ENCODE assay signal across 7 cellular contexts in the genomic region with DNA sequence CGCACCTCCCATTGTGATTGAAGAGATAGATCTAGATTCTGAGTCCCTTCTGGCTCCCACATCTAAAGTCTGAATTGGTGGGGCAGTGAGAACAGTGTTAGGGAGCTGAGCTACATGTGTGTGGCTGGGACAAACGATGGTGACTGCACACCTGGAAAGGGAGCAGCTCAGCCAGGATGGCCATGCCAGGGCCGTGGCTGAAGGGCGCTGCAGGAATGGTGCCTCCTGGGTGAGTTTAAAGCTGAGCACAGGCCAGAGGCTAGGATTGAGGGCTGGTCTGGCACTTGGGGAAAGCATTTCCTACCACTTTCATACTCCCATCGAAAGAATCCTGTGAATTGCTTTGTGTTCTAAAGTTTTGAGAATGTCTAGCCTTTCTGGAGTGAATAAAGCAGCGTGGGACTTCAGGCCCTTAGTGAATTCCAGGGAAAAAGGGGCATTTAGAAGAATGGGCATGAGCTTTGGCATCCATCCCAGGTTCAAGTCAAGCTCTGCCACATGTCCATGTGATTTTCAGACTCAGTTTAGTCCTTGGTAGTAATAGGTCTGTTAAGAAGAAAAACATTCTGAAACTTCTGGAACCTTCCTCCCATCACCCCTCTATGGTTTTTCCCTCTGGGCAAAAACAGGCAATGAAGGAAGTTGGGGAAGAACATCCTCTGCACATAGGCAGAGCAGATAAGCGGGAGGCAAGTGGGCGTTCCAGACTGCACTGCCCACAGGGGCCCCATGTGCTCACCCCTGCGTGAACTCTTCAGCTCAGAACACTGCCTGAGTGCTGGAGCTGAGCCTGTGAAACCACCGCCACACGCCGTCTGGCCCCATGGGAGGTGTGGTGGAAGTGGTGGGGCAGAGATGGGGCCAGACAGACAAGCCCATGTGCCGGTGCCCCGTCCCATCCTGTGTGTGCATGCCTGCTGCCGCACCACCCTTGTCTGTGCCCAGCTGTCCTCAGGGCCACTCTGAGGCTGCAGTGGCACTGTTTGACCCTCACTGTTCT. TPM values are rescaled to one million over a fixed set of nuclear protein-coding genes. Genes with fewer than 3 reads are reported as not detected.
A peak's percentile ranks its signal among the peaks of the same experiment; 100 is the strongest.
DNase-seq lines count a peak whose midpoint lies in the region; ATAC-seq lines count a peak whose summit lies in the region.
"Had no signal": no experiment of that assay in that cellular context is flagged by ENCODE, and none has a peak within 500 bp of the region (broad histone marks: within the 10 kb centered on the region; RNA-seq: fewer than 3 reads in every experiment).

No MANE protein-coding gene starts in this region.

- no peak overlapping the region for H3K14ac ChIP-seq in trophoblast cell (ENCODE audit: low read length)

- ATAC-seq in GM18868 (IDR thresholded peaks at IDR 0.05; ENCODE audit: unreplicated experiment) (peak; percentile 97), HG03064 (IDR thresholded peaks at IDR 0.05; ENCODE audit: low read depth, unreplicated experiment) (peak; percentile 96)

- H3K79me1 ChIP-seq in trophoblast cell (ENCODE audit: low read length) = no peaks in the 10 kb centered on the region

- H2BK5ac ChIP-seq in trophoblast cell (ENCODE audit: low read depth, low read length, poor library complexity) = no peak overlapping the region

- H4K8ac ChIP-seq in trophoblast cell (ENCODE audit: low read depth, low read length) = no peak overlapping the region

- H2BK120ac ChIP-seq in trophoblast cell (ENCODE audit: insufficient read depth, low read length, poor library complexity) = no peak overlapping the region

- no peak overlapping the region for H3K4me2 ChIP-seq in trophoblast cell (ENCODE audit: low read length)

- no peak overlapping the region for H3K4ac ChIP-seq in trophoblast cell (ENCODE audit: low read depth, low read length)

- no peaks in the 10 kb centered on the region for H3K9me3 ChIP-seq in trophoblast cell (ENCODE audit: insufficient read depth, low read depth, low read length)

- no peak overlapping the region for H3K9ac ChIP-seq in trophoblast cell (ENCODE audit: low read length)

- no CpG with 5 or more reads among the region's 15 CpGs for WGBS in trophoblast cell (ENCODE audit: extremely low coverage, insufficient coverage, insufficient read length)

- no peak overlapping the region for H2BK12ac ChIP-seq in trophoblast cell (ENCODE audit: low read length)

- peak; percentile 81 for DNase-seq in germinal center (ENCODE audit: low spot score)
- DNase-seq in trophoblast cell = no peak
- DNase-seq in NCI-H748 (lab: John Stamatoyannopoulos, UW; ENCODE audit: unreplicated experiment) = no peak
- no peak for DNase-seq in midbrain (lab: John Stamatoyannopoulos, UW)
- DNase-seq: kidney glomerular epithelial cell had no signal

- H3K27ac ChIP-seq in trophoblast cell (ENCODE audit: low read depth, low read length) = no peak overlapping the region

- H2AFZ ChIP-seq in trophoblast cell (ENCODE audit: insufficient read depth, low read length, poor library complexity) = no peak overlapping the region

- H3K27me3 ChIP-seq in trophoblast cell (ENCODE audit: insufficient read depth, low read length) = no peaks in the 10 kb centered on the region

- H4K91ac ChIP-seq in trophoblast cell (ENCODE audit: low read depth, low read length) = no peak overlapping the region

- H3K4me1 ChIP-seq in trophoblast cell (ENCODE audit: control insufficient read depth in 1 of 2, insufficient read depth in 2 of 2, low read length in 2 of 2) = no peaks in the 10 kb centered on the region

- no peak overlapping the region for H4K12ac ChIP-seq in trophoblast cell (ENCODE audit: low read depth, low read length)

- no peak overlapping the region for H3K23ac ChIP-seq in trophoblast cell (ENCODE audit: low read length)

- peaks cover 63 to 83% of the 10 kb centered on the region in 2 experiments for H3K36me3 ChIP-seq in trophoblast cell (ENCODE audit: control insufficient read depth in 1 of 2, insufficient read depth in 2 of 2, low read length in 2 of 2)

- no peak overlapping the region for H3K4me3 ChIP-seq in trophoblast cell (ENCODE audit: low read depth, low read length)

- H2AK5ac ChIP-seq in trophoblast cell (ENCODE audit: low read length) = no peak overlapping the region

- no peaks in the 10 kb centered on the region for H3K79me2 ChIP-seq in trophoblast cell (ENCODE audit: control insufficient read depth, insufficient read depth, low read length, poor library complexity)

- no peak overlapping the region for H3K18ac ChIP-seq in trophoblast cell (ENCODE audit: low read length)

RNA-seq across cellular contexts. Expression of gene CPNE9, which starts 12.9 kb away (rescaled TPM):
- polyA plus RNA-seq in trophoblast cell (2013) = 0.07 and 0.08 TPM in 2 replicates

RNA-seq across cellular contexts. Expression of gene BRPF1, which starts 40.8 kb away (rescaled TPM):
- 11.6 TPM in 2 replicates for polyA plus RNA-seq in trophoblast cell (2013)

RNA-seq across cellular contexts. Expression of gene MTMR14, which starts 41.4 kb away (rescaled TPM):
- polyA plus RNA-seq in trophoblast cell (2013) = 19.9 and 20.8 TPM in 2 replicates

RNA-seq across cellular contexts. Expression of gene OGG1, which starts 59.0 kb away (rescaled TPM):
- polyA plus RNA-seq in trophoblast cell (2013) = 20.7 and 22.1 TPM in 2 replicates
